In the genomic region with DNA sequence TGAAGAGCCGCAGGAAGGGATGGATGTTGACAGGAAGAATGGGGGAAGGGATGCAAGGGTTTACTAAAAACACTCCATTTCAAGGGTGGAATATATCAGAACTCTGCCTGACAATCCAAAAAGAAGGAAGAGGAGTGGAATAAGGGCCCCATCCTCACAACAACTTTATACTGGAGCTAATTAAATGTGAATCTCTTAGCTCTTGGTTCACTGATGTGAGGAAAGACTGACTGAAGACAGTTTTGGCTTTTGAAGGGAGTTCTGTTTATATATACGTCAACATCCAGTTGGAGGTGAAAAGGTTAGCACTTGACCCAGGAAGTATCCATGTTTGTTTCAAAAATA, we compare ENCODE assay signal across 1 cellular context.
TF ChIP-seq lines count a peak whose summit lies in the region.

No MANE protein-coding gene starts in this region.

TF ChIP-seq in H1, 55 proteins besides CTCF, POLR2A, EP300 and RAD21:
- TF ChIP-seq POLR2AphosphoS5 (IDR thresholded peaks at IDR 0.05; ENCODE audit: low read depth, low read length) = no peak
- no peak for TF ChIP-seq HDAC6 (IDR thresholded peaks at IDR 0.05; ENCODE audit: low read depth, low read length)
- TF ChIP-seq CHD7 (IDR thresholded peaks at IDR 0.05; ENCODE audit: insufficient replicate concordance, low read length) = no peak
- no peak for TF ChIP-seq NANOG (IDR thresholded peaks at IDR 0.05; ENCODE audit: insufficient read depth, low read depth, low read length, poor library complexity, severe bottlenecking)
- no peak for TF ChIP-seq TAF7 (optimal IDR thresholded peaks at IDR 0.05; ENCODE audit: borderline replicate concordance, low read depth, low read length)
- TF ChIP-seq SIRT6 (IDR thresholded peaks at IDR 0.05; ENCODE audit: low read length) = no peak
- no peak for TF ChIP-seq TAF1 (IDR thresholded peaks at IDR 0.05; ENCODE audit: low read depth, low read length)
- TF ChIP-seq PHF8 (conservative IDR thresholded peaks at IDR 0.05; ENCODE audit: low read depth, low read length) = no peak
- no peak for TF ChIP-seq KDM1A (IDR thresholded peaks at IDR 0.05; ENCODE audit: borderline replicate concordance, low read length)
- no peak for TF ChIP-seq NRF1 (IDR thresholded peaks at IDR 0.05; ENCODE audit: low read depth, low read length)
- no peak for TF ChIP-seq TCF12 (IDR thresholded peaks at IDR 0.05; ENCODE audit: low read depth, low read length)
- no peak for TF ChIP-seq KDM4A (IDR thresholded peaks at IDR 0.05; ENCODE audit: low read depth, low read length, severe bottlenecking)
- TF ChIP-seq RNF2 (IDR thresholded peaks at IDR 0.05; ENCODE audit: borderline replicate concordance, low read depth, low read length, missing control alignments, poor library complexity, severe bottlenecking) = peak; percentile 14
- TF ChIP-seq POU5F1 (IDR thresholded peaks at IDR 0.05; ENCODE audit: low read depth, low read length) = no peak
- no peak for TF ChIP-seq SUZ12 (IDR thresholded peaks at IDR 0.05; ENCODE audit: low read length)
- peak; percentile 59 for TF ChIP-seq EZH2 (IDR thresholded peaks at IDR 0.05; ENCODE audit: low read depth, low read length, severe bottlenecking)
TF ChIP-seq in H1: peak in this region for 2.
